27 cellular contexts compared by ENCODE assay signal in the genomic region with DNA sequence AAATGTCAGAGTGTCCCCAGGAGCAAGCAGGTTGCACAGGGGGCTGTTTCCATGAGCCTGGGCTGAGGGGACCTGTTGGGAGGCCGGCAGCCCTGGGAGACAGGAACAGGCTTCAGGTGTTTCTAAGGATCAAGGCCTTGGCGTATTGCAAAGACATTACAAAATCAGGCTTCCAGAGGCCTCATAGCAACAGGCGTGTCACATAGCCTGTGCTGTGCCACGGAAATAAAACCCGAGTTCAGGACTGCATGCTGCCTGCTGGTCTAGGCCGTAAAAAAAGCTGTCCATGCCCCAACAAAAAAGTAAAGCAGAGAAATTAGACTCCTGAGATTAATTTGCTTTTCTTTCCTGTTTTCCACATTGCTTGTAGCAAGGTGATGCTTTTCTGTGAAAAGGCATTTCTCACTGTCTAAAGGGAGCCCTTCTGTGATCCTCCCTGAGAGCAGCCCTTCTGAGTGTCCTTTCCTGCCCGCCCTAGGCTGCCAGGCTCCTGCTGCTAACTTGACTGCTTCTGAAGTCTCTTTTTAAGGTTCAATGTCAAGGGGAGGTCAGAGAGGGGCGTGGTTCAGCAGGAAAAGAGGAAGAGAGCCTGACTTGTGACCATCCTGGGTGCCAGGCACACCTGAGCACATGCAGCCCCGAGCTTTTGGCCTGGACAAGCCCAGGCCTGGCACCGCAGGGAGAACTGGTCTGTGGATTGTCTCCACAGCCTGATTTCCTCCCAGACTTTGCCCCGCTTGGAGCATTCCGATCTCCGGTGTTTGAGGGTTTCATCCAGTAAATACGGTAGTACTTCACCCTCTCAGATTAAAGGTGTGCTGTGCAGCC. TPM values are rescaled to one million over a fixed set of nuclear protein-coding genes. Genes with fewer than 3 reads are reported as not detected.
DNase-seq lines count a peak whose midpoint lies in the region; ATAC-seq and TF ChIP-seq lines count a peak whose summit lies in the region.
"Had no signal": no experiment of that assay in that cellular context is flagged by ENCODE, and none has a peak within 500 bp of the region (broad histone marks: within the 10 kb centered on the region; RNA-seq: fewer than 3 reads in every experiment).

No MANE protein-coding gene starts in this region.

- no peak overlapping the region for H3K4me3 ChIP-seq in heart left ventricle
- H3K4me3 ChIP-seq in epithelial cell of esophagus (ENCODE audit: low read length) = no peak overlapping the region
- H3K4me3 ChIP-seq in liver (ENCODE audit: low read depth in 1 of 3, low read length in 3 of 3) = no peak overlapping the region
- H3K4me3 ChIP-seq: A549, dorsolateral prefrontal cortex had no signal

- TF ChIP-seq RAD21 in liver (IDR thresholded peaks at IDR 0.05) = no peak

- no peak for TF ChIP-seq CTCF in heart left ventricle (IDR thresholded peaks at IDR 0.05)
- TF ChIP-seq CTCF in epithelial cell of esophagus (IDR thresholded peaks at IDR 0.05; ENCODE audit: insufficient read depth, low read depth, low read length, missing control alignments) = no peak
- no peak for TF ChIP-seq CTCF in liver (IDR thresholded peaks at IDR 0.05; ENCODE audit: low read depth, low read length, missing input control)

- TF ChIP-seq POLR2A in heart left ventricle (IDR thresholded peaks at IDR 0.05) = no peak

- H3K36me3 ChIP-seq in heart left ventricle (no peaks in the 10 kb centered on the region), liver (ENCODE audit: control insufficient read depth in 4 of 4, insufficient read depth in 3 of 4, low read depth in 1 of 4, low read length in 3 of 4) (no peaks in the 10 kb centered on the region)
- H3K36me3 ChIP-seq: BE2C had no signal

- no peak overlapping the region for H3K9ac ChIP-seq in liver (ENCODE audit: low read depth in 1 of 2, low read length in 2 of 2)
- H3K9ac ChIP-seq: KMS-11 had no signal

- H3K4me1 ChIP-seq in heart left ventricle (no peaks in the 10 kb centered on the region), liver (ENCODE audit: control insufficient read depth in 4 of 4, insufficient read depth in 4 of 4, low read length in 3 of 4) (peaks cover 2 to 11% (median 4%) of the 10 kb centered on the region in 4 donors)
- H3K4me1 ChIP-seq: A549, BE2C had no signal

- H3K27ac ChIP-seq in heart left ventricle (no peak overlapping the region), liver (ENCODE audit: low read depth in 1 of 2, low read length in 2 of 2) (no peak overlapping the region)
- H3K27ac ChIP-seq: A549, dorsolateral prefrontal cortex, KMS-11 had no signal

- peak; percentile 58 for DNase-seq in cardiac septum (ENCODE audit: low spot score)
- no peak for DNase-seq in heart left ventricle
- peak; percentile 70 for DNase-seq in epithelial cell of esophagus (ENCODE audit: low read depth)
- DNase-seq in ureter (ENCODE audit: low spot score) = peak; percentile 66
- no peak for DNase-seq in KBM-7
- no peak for DNase-seq in NCI-H2227 (lab: John Stamatoyannopoulos, UW; ENCODE audit: unreplicated experiment)
- no peak for DNase-seq in midbrain (lab: John Stamatoyannopoulos, UW)
- DNase-seq: activated CD8-positive, alpha-beta T cell treated with anti-CD3 and anti-CD28 coated beads, Interleukin-2, amount 10 ng/mL, durations not matched to agents 7 days and 5 days; activated gamma-delta T cell treated with Interleukin-2 at 50 U/mL for 16 hours; activated T-cell treated with anti-CD3 and anti-CD28 coated beads, Interleukin-2, amount 50 U/mL, for 1 hour; BE2C; COR-L47; dorsolateral prefrontal cortex; foreskin melanocyte; GOT3; hippocampal formation; MV-4-11; naive thymus-derived CD4-positive, alpha-beta T cell; NCI-H187 treated with DMSO at 0.1 percent for 48 hours; NCI-H774; Right ventricle myocardium superior; T1000 had no signal

- intact Hi-C loops in cardiac septum (cut with DNase I) (no loop called here), heart left ventricle (cut with DNase I) (no loop called here)

- H3K9me3 ChIP-seq in heart left ventricle (no peaks in the 10 kb centered on the region), liver (ENCODE audit: control insufficient read depth in 4 of 4, low read length in 3 of 4) (no peaks in the 10 kb centered on the region)
- H3K9me3 ChIP-seq: A549, BE2C had no signal

- ATAC-seq in heart left ventricle = no peak
- ATAC-seq: A549; activated CD8-positive, alpha-beta T cell treated with anti-CD3 and anti-CD28 coated beads, Interleukin-2, amount 10 ng/mL, durations not matched to agents 7 days and 5 days; naive thymus-derived CD4-positive, alpha-beta T cell had no signal

- H3K27me3 ChIP-seq in heart left ventricle (peaks cover 0 to 3% (median 0%) of the 10 kb centered on the region in 9 donors), liver (ENCODE audit: control insufficient read depth in 4 of 4, insufficient read depth in 4 of 4, low read length in 3 of 4) (no peaks in the 10 kb centered on the region)
- H3K27me3 ChIP-seq: BE2C had no signal

- 72 to 83% (median 79%) methylated on average over 14 of the region's 14 CpGs for WGBS in heart left ventricle, 4 donors
- 55% methylated on average over 14 of the region's 14 CpGs for WGBS in liver

- in situ Hi-C loops in KBM-7 (cut with MboI; ENCODE audit: low pct_unique_long_range_greater_than_20kb, low sequenced_read_pairs) = no loop called here

TF ChIP-seq in liver, 16 proteins besides CTCF, POLR2A, EP300 and RAD21:
- TF ChIP-seq NR2F2 (IDR thresholded peaks at IDR 0.05) (no peak), HNF4A (conservative IDR thresholded peaks at IDR 0.05) (peak; percentile 54 to 56), RXRA (IDR thresholded peaks at IDR 0.05) (peak; percentile 10 to 17)
TF ChIP-seq in liver: peak in this region for 2.

RNA-seq across cellular contexts. Expression of gene SHROOM2, which starts 21.3 kb away (rescaled TPM):
- total RNA-seq in cardiac septum = 0.92 TPM
- 1 to 10 TPM in 3 of 9 donors, under 1 TPM in 6; 0.51 to 1.7 (median 0.85) TPM for total RNA-seq in heart left ventricle
- under 1 TPM; 0.38 to 0.49 TPM for polyA plus RNA-seq in heart left ventricle
- total RNA-seq in liver = 1 to 10 TPM; 3.9 to 5.4 TPM
- 1 to 10 TPM; 1.1 to 3.4 TPM for polyA plus RNA-seq in liver
- 17.5 TPM for total RNA-seq in ureter
- total RNA-seq: activated CD8-positive, alpha-beta T cell treated with anti-CD3 and anti-CD28 coated beads, Interleukin-2, amount 10 ng/mL, durations not matched to agents 7 days and 5 days; naive thymus-derived CD4-positive, alpha-beta T cell; OCI-LY7 had no signal
- polyA plus RNA-seq: naive thymus-derived CD4-positive, alpha-beta T cell had no signal

RNA-seq across cellular contexts. Expression of gene GPR143, which starts 41.9 kb away (rescaled TPM):
- not detected for total RNA-seq in cardiac septum
- under 1 TPM in 2 of 9 donors, not detected in 7; 0.31 to 0.91 TPM for total RNA-seq in heart left ventricle
- under 1 TPM in 1 of 2 donors, not detected in 1; 0.11 TPM for polyA plus RNA-seq in heart left ventricle
- total RNA-seq in liver = 1 to 10 TPM in 1 of 2 donors, under 1 TPM in 1; 0.33 to 1.4 TPM
- polyA plus RNA-seq in liver = under 1 TPM; 0.46 to 0.50 TPM
- total RNA-seq in ureter = 3.7 TPM
- total RNA-seq: activated CD8-positive, alpha-beta T cell treated with anti-CD3 and anti-CD28 coated beads, Interleukin-2, amount 10 ng/mL, durations not matched to agents 7 days and 5 days; naive thymus-derived CD4-positive, alpha-beta T cell; OCI-LY7; osteoblast; Right ventricle myocardium superior had no signal
- polyA plus RNA-seq: A549 had no signal

Comparison
In these comparisons a context has a peak if more than half of its experiments do, and no peak if none do; other contexts are left out.
1. DNase-seq: peak in cardiac septum (single experiment), epithelial cell of esophagus (single experiment) and ureter (single experiment); none in heart left ventricle (0 of 5), KBM-7 (single experiment), NCI-H2227 (single experiment) and midbrain (single experiment).